ENCODE assay signal across 1 cellular context in the genomic region with DNA sequence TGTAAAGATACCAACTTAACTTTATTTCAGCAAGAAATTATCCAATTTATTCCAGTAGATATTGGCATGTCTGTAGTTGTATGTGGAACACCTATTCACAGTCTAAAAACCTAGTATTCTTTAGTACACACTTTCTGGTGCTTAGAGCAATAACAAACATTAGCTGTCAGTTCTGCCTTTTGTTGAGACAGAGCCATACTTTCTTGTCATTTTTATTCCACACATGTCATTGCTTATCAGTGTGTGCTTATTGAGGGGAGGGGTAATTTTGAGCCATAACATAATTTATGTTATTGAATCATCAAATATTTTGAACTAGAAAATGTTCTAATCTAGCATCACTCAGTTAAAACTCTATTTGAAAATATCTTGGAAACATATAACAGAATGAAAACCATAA.
TF ChIP-seq lines count a peak whose summit lies in the region.

No MANE protein-coding gene starts in this region.

TF ChIP-seq in GM12878, 131 proteins besides CTCF, POLR2A, EP300 and RAD21 (continued from another document):
- TF ChIP-seq ASH2L (IDR thresholded peaks at IDR 0.05; ENCODE audit: borderline replicate concordance, low read depth) (no peak), POLR2AphosphoS2 (IDR thresholded peaks at IDR 0.05; ENCODE audit: low read depth, low read length) (no peak), HDGF (IDR thresholded peaks at IDR 0.05) (no peak), CHD2 (IDR thresholded peaks at IDR 0.05; ENCODE audit: borderline replicate concordance, low read depth, low read length) (no peak), CREB1 (IDR thresholded peaks at IDR 0.05; ENCODE audit: low read depth) (no peak), ZNF274 (IDR thresholded peaks at IDR 0.05; ENCODE audit: insufficient read depth, insufficient read length) (no peak), ZNF622 (IDR thresholded peaks at IDR 0.05) (no peak), RCOR1 (conservative IDR thresholded peaks at IDR 0.05; ENCODE audit: low read depth, low read length) (no peak), SMAD5 (IDR thresholded peaks at IDR 0.05; ENCODE audit: low read depth) (no peak), CHD1 (IDR thresholded peaks at IDR 0.05; ENCODE audit: low read depth, low read length) (no peak), NRF1 (conservative IDR thresholded peaks at IDR 0.05; ENCODE audit: low read depth, low read length) (no peak), FOS (IDR thresholded peaks at IDR 0.05; ENCODE audit: borderline replicate concordance, extremely low read depth, insufficient read length) (no peak), PRDM15 (CRISPR knock-in tag; IDR thresholded peaks at IDR 0.05) (no peak), GATAD2B (conservative IDR thresholded peaks at IDR 0.05; ENCODE audit: low read depth) (no peak), NR2F1 (conservative IDR thresholded peaks at IDR 0.05) (no peak)
- TF ChIP-seq, protein P1, sequence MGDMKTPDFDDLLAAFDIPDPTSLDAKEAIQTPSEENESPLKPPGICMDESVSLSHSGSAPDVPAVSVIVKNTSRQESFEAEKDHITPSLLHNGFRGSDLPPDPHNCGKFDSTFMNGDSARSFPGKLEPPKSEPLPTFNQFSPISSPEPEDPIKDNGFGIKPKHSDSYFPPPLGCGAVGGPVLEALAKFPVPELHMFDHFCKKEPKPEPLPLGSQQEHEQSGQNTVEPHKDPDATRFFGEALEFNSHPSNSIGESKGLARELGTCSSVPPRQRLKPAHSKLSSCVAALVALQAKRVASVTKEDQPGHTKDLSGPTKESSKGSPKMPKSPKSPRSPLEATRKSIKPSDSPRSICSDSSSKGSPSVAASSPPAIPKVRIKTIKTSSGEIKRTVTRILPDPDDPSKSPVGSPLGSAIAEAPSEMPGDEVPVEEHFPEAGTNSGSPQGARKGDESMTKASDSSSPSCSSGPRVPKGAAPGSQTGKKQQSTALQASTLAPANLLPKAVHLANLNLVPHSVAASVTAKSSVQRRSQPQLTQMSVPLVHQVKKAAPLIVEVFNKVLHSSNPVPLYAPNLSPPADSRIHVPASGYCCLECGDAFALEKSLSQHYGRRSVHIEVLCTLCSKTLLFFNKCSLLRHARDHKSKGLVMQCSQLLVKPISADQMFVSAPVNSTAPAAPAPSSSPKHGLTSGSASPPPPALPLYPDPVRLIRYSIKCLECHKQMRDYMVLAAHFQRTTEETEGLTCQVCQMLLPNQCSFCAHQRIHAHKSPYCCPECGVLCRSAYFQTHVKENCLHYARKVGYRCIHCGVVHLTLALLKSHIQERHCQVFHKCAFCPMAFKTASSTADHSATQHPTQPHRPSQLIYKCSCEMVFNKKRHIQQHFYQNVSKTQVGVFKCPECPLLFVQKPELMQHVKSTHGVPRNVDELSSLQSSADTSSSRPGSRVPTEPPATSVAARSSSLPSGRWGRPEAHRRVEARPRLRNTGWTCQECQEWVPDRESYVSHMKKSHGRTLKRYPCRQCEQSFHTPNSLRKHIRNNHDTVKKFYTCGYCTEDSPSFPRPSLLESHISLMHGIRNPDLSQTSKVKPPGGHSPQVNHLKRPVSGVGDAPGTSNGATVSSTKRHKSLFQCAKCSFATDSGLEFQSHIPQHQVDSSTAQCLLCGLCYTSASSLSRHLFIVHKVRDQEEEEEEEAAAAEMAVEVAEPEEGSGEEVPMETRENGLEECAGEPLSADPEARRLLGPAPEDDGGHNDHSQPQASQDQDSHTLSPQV (IDR thresholded peaks at IDR 0.05) = no peak
